Comparison of ENCODE assay signal across 16 cellular contexts in genomic region chr2:188076149-188077056, GRCh38.
DNase-seq lines count a peak whose midpoint lies in the region; ATAC-seq, FAIRE-seq and TF ChIP-seq lines count a peak whose summit lies in the region.
"Had no signal": no experiment of that assay in that cellular context is flagged by ENCODE, and none has a peak within 500 bp of the region (broad histone marks: within the 10 kb centered on the region; RNA-seq: fewer than 3 reads in every experiment).

No MANE protein-coding gene starts in this region.

- H3K27ac ChIP-seq in GM12878 (ENCODE audit: control insufficient read depth, insufficient read depth): no peak overlapping the region
- H3K27ac ChIP-seq: left lung, sigmoid colon had no signal

- H4K20me1 ChIP-seq in GM12878 (ENCODE audit: control insufficient read depth, insufficient read depth): no peaks in the 10 kb centered on the region

- H3K9me3 Mint-ChIP-seq in activated naive CD4-positive, alpha-beta T cell treated with anti-CD3 and anti-CD28 coated beads for 36 hours: peaks cover 20% of the 10 kb centered on the region
- H3K9me3 Mint-ChIP-seq: activated T-helper 2 cell treated with anti-CD3 and anti-CD28 coated beads, Interferon-gamma antibody, Interleukin-2, Interleukin-4, amounts not matched to agents 10 μg/mL and 5 μg/mL and 100 μg/mL, durations not matched to agents 14 hours and 24 hours and 36 hours had no signal

- no peaks in the 10 kb centered on the region for H3K36me3 Mint-ChIP-seq in activated naive CD4-positive, alpha-beta T cell treated with anti-CD3 and anti-CD28 coated beads for 36 hours (ENCODE audit: low read depth)
- H3K36me3 Mint-ChIP-seq: CD14-positive monocyte had no signal

- no peak for DNase-seq in GM12878 (ENCODE audit: low read depth, low spot score)
- no peak for DNase-seq in AG08396 (ENCODE audit: low spot score)
- DNase-seq in LoVo (ENCODE audit: low spot score): no peak
- DNase-seq in EL: no peak
- no peak for DNase-seq in activated naive CD4-positive, alpha-beta T cell treated with anti-CD3 and anti-CD28 coated beads for 36 hours
- DNase-seq: activated CD4-positive, alpha-beta T cell treated with anti-CD3 and anti-CD28 coated beads for 48 hours; left lung; naive thymus-derived CD8-positive, alpha-beta T cell; NCI-H2081 treated with DMSO at 0.1 percent for 48 hours; sigmoid colon had no signal

- H3K27me3 Mint-ChIP-seq in activated naive CD4-positive, alpha-beta T cell treated with anti-CD3 and anti-CD28 coated beads for 36 hours (ENCODE audit: low read depth): no peaks in the 10 kb centered on the region

- POLR2A ChIA-PET in GM12878 (lab: Charles Lee): no interaction called here

- RAD21 ChIA-PET in GM12878 (lab: Charles Lee; ENCODE audit: unreplicated experiment): interaction anchor here (0.9 kb wide), 1 partner anchor 293 kb away, joined by 3 read pairs; no protein-coding TSS in a partner anchor

- ATAC-seq in GM18867 (IDR thresholded peaks at IDR 0.05; ENCODE audit: unreplicated experiment) (peak; percentile 76), GM21576 (IDR thresholded peaks at IDR 0.05; ENCODE audit: unreplicated experiment) (peak; percentile 76), HG03064 (IDR thresholded peaks at IDR 0.05; ENCODE audit: low read depth, unreplicated experiment) (peak; percentile 83), GM12878 (peak; percentile 55)
- ATAC-seq: left lung; naive thymus-derived CD8-positive, alpha-beta T cell had no signal

- H2AFZ ChIP-seq in GM12878 (ENCODE audit: control insufficient read depth, low read depth, low read length): no peak overlapping the region

- H3K4me3 Mint-ChIP-seq in activated naive CD4-positive, alpha-beta T cell treated with anti-CD3 and anti-CD28 coated beads for 36 hours: no peak overlapping the region
- H3K4me3 Mint-ChIP-seq: CD14-positive monocyte; naive thymus-derived CD8-positive, alpha-beta T cell had no signal

- TF ChIP-seq RAD21 in GM12878 (IDR thresholded peaks at IDR 0.05; ENCODE audit: insufficient read depth, low read depth, low read length): 0 out of 2 replicates have a peak, but pooled peaks have one; percentile 2

- in situ Hi-C loops in GM12878 (cut with MboI): no loop called here

- no peak overlapping the region for H3K27ac Mint-ChIP-seq in activated naive CD4-positive, alpha-beta T cell treated with anti-CD3 and anti-CD28 coated beads for 36 hours
- H3K27ac Mint-ChIP-seq: activated T-helper 2 cell treated with anti-CD3 and anti-CD28 coated beads, Interferon-gamma antibody, Interleukin-2, Interleukin-4, amounts not matched to agents 10 μg/mL and 5 μg/mL and 100 μg/mL, durations not matched to agents 14 hours and 24 hours and 36 hours; CD14-positive monocyte; naive thymus-derived CD8-positive, alpha-beta T cell had no signal

- H3K4me1 ChIP-seq in GM12878 (ENCODE audit: control insufficient read depth, insufficient read depth, low read length): peaks cover 23% of the 10 kb centered on the region
- H3K4me1 ChIP-seq: left lung, sigmoid colon had no signal

- BruUV-seq in GM12878 (replicated peaks; lab: Mats Ljungman, UMichigan): no TSS peak

- H3K79me2 ChIP-seq in GM12878 (ENCODE audit: control insufficient read depth, insufficient read depth, low read length): no peaks in the 10 kb centered on the region

- intact Hi-C loops in GM12878 (cut with micrococcal nuclease; ENCODE audit: unreplicated experiment): no loop called here
- intact Hi-C loops in activated naive CD4-positive, alpha-beta T cell treated with anti-CD3 and anti-CD28 coated beads for 36 hours (cut with micrococcal nuclease): loop anchor here (1.0 kb wide), 1 partner anchor 490 kb away; no protein-coding TSS in a partner anchor

- no peak for TF ChIP-seq EP300 in GM12878 (IDR thresholded peaks at IDR 0.05; ENCODE audit: borderline replicate concordance in 1 of 2, control insufficient read depth in 1 of 2, low read depth in 2 of 2, low read length in 2 of 2)

- no peaks in the 10 kb centered on the region for H3K36me3 ChIP-seq in GM12878 (ENCODE audit: control insufficient read depth in 2 of 2, insufficient read depth in 2 of 2, low read length in 1 of 2)
- H3K36me3 ChIP-seq: left lung, sigmoid colon had no signal

- no peaks in the 10 kb centered on the region for H3K27me3 ChIP-seq in GM12878 (replicated peaks in 1 of 2; ENCODE audit: control insufficient read depth in 2 of 2, insufficient read depth in 2 of 2, low read length in 1 of 2)
- H3K27me3 ChIP-seq: left lung, sigmoid colon had no signal

- no peak overlapping the region for H3K4me3 ChIP-seq in GM12878
- H3K4me3 ChIP-seq: left lung, sigmoid colon had no signal

- no peak for TF ChIP-seq CTCF in GM12878 (IDR thresholded peaks at IDR 0.05 in 2 of 3, conservative IDR thresholded peaks at IDR 0.05 in 1 of 3; ENCODE audit: control insufficient read depth in 2 of 3, extremely low read depth in 1 of 3, insufficient read depth in 1 of 3, low read depth in 3 of 3, low read length in 3 of 3)

- no peak overlapping the region; the same call in 1 of the 2 replicates for H3K4me2 ChIP-seq in GM12878 (ENCODE audit: control insufficient read depth, insufficient read depth)

- WGBS in GM12878 (ENCODE audit: insufficient coverage, insufficient replicate concordance, low lambda C conversion rate, missing lambda C conversion rate): 0% methylated on average over 2 of the region's 2 CpGs

- FAIRE-seq in GM12878 (lab: Jason Lieb, UNC): no peak
- FAIRE-seq: G401.6 had no signal

- TF ChIP-seq POLR2A in GM12878 (IDR thresholded peaks at IDR 0.05; ENCODE audit: low read depth, low read length): no peak

- SMC1A ChIA-PET in GM12878 (lab: Charles Lee; ENCODE audit: uncharacterized antibody, unreplicated experiment): interaction anchor here (1.0 to 1.1 kb wide), 2 partner anchors 11 to 286 kb away, joined by 3 to 4 read pairs; no protein-coding TSS in a partner anchor

- CTCF ChIA-PET in GM12878 (lab: Yijun Ruan, JAX): no interaction called here
- CTCF ChIA-PET in activated naive CD4-positive, alpha-beta T cell treated with anti-CD3 and anti-CD28 coated beads for 36 hours (lab: Charles Lee): no interaction called here

- H3K4me1 Mint-ChIP-seq in activated naive CD4-positive, alpha-beta T cell treated with anti-CD3 and anti-CD28 coated beads for 36 hours (ENCODE audit: low read depth): peaks cover 3% of the 10 kb centered on the region
- H3K4me1 Mint-ChIP-seq: CD14-positive monocyte; naive thymus-derived CD8-positive, alpha-beta T cell had no signal

- H3K9ac ChIP-seq in GM12878 (ENCODE audit: control insufficient read depth, insufficient read depth, low read length): no peak overlapping the region

- H3K9me3 ChIP-seq in GM12878 (replicated peaks; ENCODE audit: control insufficient read depth, insufficient read depth, low read length): no peaks in the 10 kb centered on the region; the same call in 2 of the 3 replicates

TF ChIP-seq in GM12878, 131 proteins besides CTCF, POLR2A, EP300 and RAD21 (continues in another document):
- TF ChIP-seq, protein P1, sequence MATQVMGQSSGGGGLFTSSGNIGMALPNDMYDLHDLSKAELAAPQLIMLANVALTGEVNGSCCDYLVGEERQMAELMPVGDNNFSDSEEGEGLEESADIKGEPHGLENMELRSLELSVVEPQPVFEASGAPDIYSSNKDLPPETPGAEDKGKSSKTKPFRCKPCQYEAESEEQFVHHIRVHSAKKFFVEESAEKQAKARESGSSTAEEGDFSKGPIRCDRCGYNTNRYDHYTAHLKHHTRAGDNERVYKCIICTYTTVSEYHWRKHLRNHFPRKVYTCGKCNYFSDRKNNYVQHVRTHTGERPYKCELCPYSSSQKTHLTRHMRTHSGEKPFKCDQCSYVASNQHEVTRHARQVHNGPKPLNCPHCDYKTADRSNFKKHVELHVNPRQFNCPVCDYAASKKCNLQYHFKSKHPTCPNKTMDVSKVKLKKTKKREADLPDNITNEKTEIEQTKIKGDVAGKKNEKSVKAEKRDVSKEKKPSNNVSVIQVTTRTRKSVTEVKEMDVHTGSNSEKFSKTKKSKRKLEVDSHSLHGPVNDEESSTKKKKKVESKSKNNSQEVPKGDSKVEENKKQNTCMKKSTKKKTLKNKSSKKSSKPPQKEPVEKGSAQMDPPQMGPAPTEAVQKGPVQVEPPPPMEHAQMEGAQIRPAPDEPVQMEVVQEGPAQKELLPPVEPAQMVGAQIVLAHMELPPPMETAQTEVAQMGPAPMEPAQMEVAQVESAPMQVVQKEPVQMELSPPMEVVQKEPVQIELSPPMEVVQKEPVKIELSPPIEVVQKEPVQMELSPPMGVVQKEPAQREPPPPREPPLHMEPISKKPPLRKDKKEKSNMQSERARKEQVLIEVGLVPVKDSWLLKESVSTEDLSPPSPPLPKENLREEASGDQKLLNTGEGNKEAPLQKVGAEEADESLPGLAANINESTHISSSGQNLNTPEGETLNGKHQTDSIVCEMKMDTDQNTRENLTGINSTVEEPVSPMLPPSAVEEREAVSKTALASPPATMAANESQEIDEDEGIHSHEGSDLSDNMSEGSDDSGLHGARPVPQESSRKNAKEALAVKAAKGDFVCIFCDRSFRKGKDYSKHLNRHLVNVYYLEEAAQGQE (IDR thresholded peaks at IDR 0.05; ENCODE audit: low read depth, low read length): no peak
- TF ChIP-seq ATF2 (IDR thresholded peaks at IDR 0.05; ENCODE audit: low read length) (peak; percentile 93), ZNF207 (IDR thresholded peaks at IDR 0.05; ENCODE audit: borderline replicate concordance) (no peak), TCF7 (IDR thresholded peaks at IDR 0.05; ENCODE audit: borderline replicate concordance) (peak; percentile 18; the same call in 1 of the 2 replicates), ZBED1 (IDR thresholded peaks at IDR 0.05; ENCODE audit: borderline replicate concordance) (no peak), RUNX3 (IDR thresholded peaks at IDR 0.05; ENCODE audit: low read length) (peak; percentile 80), SMC3 (IDR thresholded peaks at IDR 0.05; ENCODE audit: borderline replicate concordance, low read length) (no peak), NBN (IDR thresholded peaks at IDR 0.05) (no peak), IRF4 (IDR thresholded peaks at IDR 0.05; ENCODE audit: low read depth, low read length) (0 out of 2 replicates have a peak, but pooled peaks have one; percentile 53), FOS (IDR thresholded peaks at IDR 0.05; ENCODE audit: borderline replicate concordance, extremely low read depth, insufficient read length) (no peak), ZNF274 (IDR thresholded peaks at IDR 0.05; ENCODE audit: insufficient read depth, insufficient read length) (no peak), HDAC2 (IDR thresholded peaks at IDR 0.05) (no peak)
